Comparison of ENCODE assay signal across 8 cellular contexts in the genomic region with DNA sequence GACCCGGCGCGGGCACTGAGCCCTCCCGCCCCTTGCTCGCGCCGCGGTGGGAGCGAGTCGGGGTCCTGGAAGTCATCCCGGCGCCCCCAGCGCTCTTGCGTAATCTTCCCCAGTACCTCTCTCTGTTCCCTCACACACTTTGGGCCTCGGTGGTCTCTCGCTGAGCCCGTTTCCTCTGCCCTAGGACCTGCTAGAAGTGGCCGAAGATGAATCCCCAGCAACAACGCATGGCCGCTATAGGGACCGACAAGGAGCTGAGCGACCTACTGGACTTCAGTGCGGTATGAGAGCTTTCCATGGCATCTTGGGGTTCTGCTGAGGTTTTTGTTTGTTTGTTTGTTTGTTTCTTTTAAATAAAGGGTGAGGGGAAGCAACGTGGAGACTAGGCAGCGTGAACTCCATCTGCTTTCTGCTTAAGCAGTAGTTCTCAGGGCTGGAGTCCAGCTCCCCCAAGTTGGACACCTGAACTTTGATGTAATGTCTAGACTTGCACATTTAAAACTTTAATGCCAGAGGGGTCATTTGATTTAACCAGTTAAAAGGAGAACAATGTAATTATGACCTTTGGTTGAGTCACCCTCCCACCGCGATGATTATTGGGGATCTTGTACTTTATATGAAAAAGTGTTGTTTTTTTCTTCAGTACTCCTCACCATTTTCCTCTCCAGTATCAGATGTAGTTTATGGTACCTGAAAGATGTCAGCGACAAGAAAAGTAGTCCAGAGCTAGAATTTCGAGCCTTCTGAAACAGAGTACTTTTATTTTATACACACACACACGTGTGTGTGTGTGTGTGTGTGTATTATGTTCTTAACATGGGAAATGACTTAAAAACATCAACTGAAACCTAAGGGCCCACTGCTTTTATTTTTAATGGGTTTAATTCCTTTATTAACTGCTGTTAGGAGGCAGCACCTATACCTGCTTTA. TPM values are rescaled to one million over a fixed set of nuclear protein-coding genes. Genes with fewer than 3 reads are reported as not detected.
DNase-seq lines count a peak whose midpoint lies in the region; ATAC-seq, FAIRE-seq and TF ChIP-seq lines count a peak whose summit lies in the region.

No MANE protein-coding gene starts in this region.

- peak overlapping the region; percentile 98 for H3K4me2 ChIP-seq in endothelial cell of umbilical vein (ENCODE audit: insufficient read depth, low read length)

- POLR2A ChIA-PET in endothelial cell of umbilical vein (lab: Charles Lee) = interaction anchor here (0.6 kb wide), 2 partner anchors 27 to 71 kb away, joined by 4 to 7 read pairs; no protein-coding TSS in a partner anchor

- intact Hi-C loops in endothelial cell of umbilical vein (cut with micrococcal nuclease) = loop anchor here (2.0 to 5.0 kb wide), 5 partner anchors 137 to 423 kb away; partner anchors contain the start of gene ZNF280D
- intact Hi-C loops in upper lobe of right lung (cut with DNase I) = no loop called here

- BruUV-seq in endothelial cell of umbilical vein (replicated peaks; lab: Mats Ljungman, UMichigan) = TSS peak; percentile 24

- H2AFZ ChIP-seq in endothelial cell of umbilical vein (ENCODE audit: low read depth, low read length) = peak overlapping the region; percentile 2

- H3K4me3 ChIP-seq in endothelial cell of umbilical vein (replicated peaks in 1 of 3; ENCODE audit: insufficient read depth in 1 of 3, low read depth in 1 of 3, low read length in 3 of 3) (peak overlapping the region; percentile 87 to 98 (median 87)), muscle layer of colon (ENCODE audit: low read depth in 1 of 2, low read length in 2 of 2) (peak overlapping the region; percentile 88 to 94), upper lobe of right lung (peak overlapping the region; percentile 86)

- ATAC-seq in GM21515 (IDR thresholded peaks at IDR 0.05; ENCODE audit: unreplicated experiment) (peak; percentile 20), upper lobe of right lung (no peak)

- H3K27me3 ChIP-seq in endothelial cell of umbilical vein (ENCODE audit: control insufficient read depth in 2 of 2, insufficient read depth in 2 of 2, low read length in 2 of 2) (no peaks in the 10 kb centered on the region), muscle layer of colon (ENCODE audit: control insufficient read depth in 1 of 2, insufficient read depth in 2 of 2, low read length in 2 of 2) (no peaks in the 10 kb centered on the region), upper lobe of right lung (no peaks in the 10 kb centered on the region)

- peak; percentile 40 for FAIRE-seq in endothelial cell of umbilical vein (lab: Jason Lieb, UNC)

- DNase-seq in DMS114 treated with DMSO at 0.1 percent for 48 hours (lab: John Stamatoyannopoulos, UW; ENCODE audit: unreplicated experiment) (peak; percentile 59), LHCN-M2 (ENCODE audit: low read depth) (peak; percentile 36), endothelial cell of umbilical vein (ENCODE audit: low read depth, low spot score) (peak; percentile 74), upper lobe of right lung (peak; percentile 70)
- peak; percentile 7 to 32 for DNase-seq in activated CD4-positive, alpha-beta T cell treated with anti-CD3 and anti-CD28 coated beads, Interleukin-2, amount 50 U/mL, for 48 hours
- DNase-seq in activated CD4-positive, CD25-positive, alpha-beta regulatory T cell treated with anti-CD3 and anti-CD28 coated beads, Interleukin-2, amount 50 U/mL, for 72 hours = no peak

- peaks cover 10% of the 10 kb centered on the region for H4K20me1 ChIP-seq in endothelial cell of umbilical vein (replicated peaks; ENCODE audit: control insufficient read depth, extremely low read depth, insufficient read depth, low read length)

- TF ChIP-seq CTCF in endothelial cell of umbilical vein (IDR thresholded peaks at IDR 0.05; ENCODE audit: extremely low read depth in 1 of 2, insufficient read depth in 1 of 2, low read depth in 1 of 2, low read length in 2 of 2) (no peak), upper lobe of right lung (IDR thresholded peaks at IDR 0.05) (no peak)

- H3K27ac ChIP-seq in endothelial cell of umbilical vein (ENCODE audit: insufficient read depth, low read depth, low read length) = peak overlapping the region; percentile 86
- peak overlapping the region; percentile 85 for H3K27ac ChIP-seq in muscle layer of colon (ENCODE audit: low read depth, low read length)
- H3K27ac ChIP-seq in upper lobe of right lung = peak overlapping the region; percentile 93

- H3K9me1 ChIP-seq in endothelial cell of umbilical vein (replicated peaks; ENCODE audit: control insufficient read depth, extremely low read depth, insufficient read depth, low read length) = no peaks in the 10 kb centered on the region

- peaks cover 0 to 14% of the 10 kb centered on the region in 2 experiments for H3K36me3 ChIP-seq in endothelial cell of umbilical vein (ENCODE audit: control insufficient read depth in 2 of 2, extremely low read depth in 1 of 2, insufficient read depth in 2 of 2, low read length in 2 of 2)
- H3K36me3 ChIP-seq in muscle layer of colon (ENCODE audit: insufficient read depth, low read length) = no peaks in the 10 kb centered on the region
- peaks cover 11% of the 10 kb centered on the region for H3K36me3 ChIP-seq in upper lobe of right lung

- H3K9me3 ChIP-seq in endothelial cell of umbilical vein (replicated peaks; ENCODE audit: control insufficient read depth, insufficient read depth, low read length) = no peaks in the 10 kb centered on the region
- H3K9me3 ChIP-seq in muscle layer of colon (ENCODE audit: low read length) = no peaks in the 10 kb centered on the region
- H3K9me3 ChIP-seq in upper lobe of right lung = no peaks in the 10 kb centered on the region

- CTCF ChIA-PET in endothelial cell of umbilical vein (lab: Charles Lee) = interaction anchor here (1.0 to 3.3 kb wide), 6 partner anchors 68 to 423 kb away, joined by 3 to 18 read pairs (median 6); no protein-coding TSS in a partner anchor

- dilution Hi-C loops in endothelial cell of umbilical vein (cut with MboI; ENCODE audit: extremely low pct_ligation_motif_present, low sequenced_read_pairs) = no loop called here

- H3K4me1 ChIP-seq in endothelial cell of umbilical vein (ENCODE audit: control insufficient read depth, extremely low read depth, insufficient read depth, low read length) (peaks cover 40% of the 10 kb centered on the region), muscle layer of colon (ENCODE audit: insufficient read depth, low read length) (peaks cover 27% of the 10 kb centered on the region), upper lobe of right lung (peaks cover 34% of the 10 kb centered on the region)

- H3K9ac ChIP-seq in endothelial cell of umbilical vein (replicated peaks; ENCODE audit: extremely low read depth, insufficient read depth, low read length) (peak overlapping the region; percentile 93), muscle layer of colon (ENCODE audit: low read length) (peak overlapping the region; percentile 73)

- no peak for TF ChIP-seq POLR2A in endothelial cell of umbilical vein (IDR thresholded peaks at IDR 0.05; ENCODE audit: low read depth, low read length)

- H3K79me2 ChIP-seq in endothelial cell of umbilical vein (ENCODE audit: control insufficient read depth, insufficient read depth, low read length) = peaks cover 60% of the 10 kb centered on the region

TF ChIP-seq in endothelial cell of umbilical vein, 7 proteins besides CTCF, POLR2A, EP300 and RAD21:
- TF ChIP-seq FOS (IDR thresholded peaks at IDR 0.05; ENCODE audit: borderline replicate concordance, insufficient read depth, low read length) = peak; percentile 52
- TF ChIP-seq JUN (IDR thresholded peaks at IDR 0.05; ENCODE audit: borderline replicate concordance, insufficient read depth, insufficient read length, low read depth) = no peak

RNA-seq across cellular contexts. Expression of gene TCF12, which starts 1.5 kb away (rescaled TPM):
- total RNA-seq in LHCN-M2 (2014; rRNA removed) (108 and 111 TPM in 2 replicates), endothelial cell of umbilical vein (127 and 133 TPM in 2 replicates), upper lobe of right lung (103 TPM)
- 19.7 TPM for polyA plus RNA-seq in LHCN-M2 (2012)
- polyA plus RNA-seq in endothelial cell of umbilical vein = 72.1 and 77.3 TPM in 2 replicates
- polyA plus RNA-seq in endothelial cell of umbilical vein (2011; cell fraction: cytosol; rRNA removed) = 47.3 and 53.3 TPM in 2 replicates
- 107 and 112 TPM in 2 replicates for polyA plus RNA-seq in endothelial cell of umbilical vein (2011; cell fraction: nucleus; rRNA removed)
- 46.0 and 55.5 TPM in 2 replicates for polyA plus RNA-seq in endothelial cell of umbilical vein (2012)
- polyA minus RNA-seq in endothelial cell of umbilical vein = 275 and 302 TPM in 2 replicates
- polyA minus RNA-seq in endothelial cell of umbilical vein (2011; cell fraction: cytosol; rRNA and poly(A)+ RNA removed) = 42.0 TPM
- 286 and 401 TPM in 2 replicates for polyA minus RNA-seq in endothelial cell of umbilical vein (2011; cell fraction: nucleus; rRNA and poly(A)+ RNA removed)
